In genomic region chr6:119647309-119647708, GRCh38 we compare ENCODE assay signal across 16 cellular contexts.
DNase-seq lines count a peak whose midpoint lies in the region; ATAC-seq, FAIRE-seq and TF ChIP-seq lines count a peak whose summit lies in the region.
"Had no signal": no experiment of that assay in that cellular context is flagged by ENCODE, and none has a peak within 500 bp of the region (broad histone marks: within the 10 kb centered on the region; RNA-seq: fewer than 3 reads in every experiment).

No MANE protein-coding gene starts in this region.

- H3K36me3 ChIP-seq in astrocyte (ENCODE audit: insufficient read depth, low read length) (no peaks in the 10 kb centered on the region), smooth muscle cell (ENCODE audit: low read depth) (no peaks in the 10 kb centered on the region), WERI-Rb-1 (no peaks in the 10 kb centered on the region)

- H3K27me3 Mint-ChIP-seq in astrocyte (ENCODE audit: low read depth, unreplicated experiment) = no peaks in the 10 kb centered on the region

- H3K9ac ChIP-seq in astrocyte (ENCODE audit: low read length) (no peak overlapping the region), smooth muscle cell (ENCODE audit: low read depth) (no peak overlapping the region)

- 63% methylated on average over 2 of the region's 2 CpGs for WGBS in smooth muscle cell (ENCODE audit: low lambda C conversion rate)

- H3K9me3 Mint-ChIP-seq in astrocyte (ENCODE audit: unreplicated experiment) = no peaks in the 10 kb centered on the region
- H3K9me3 Mint-ChIP-seq: H9 had no signal

- H3K4me3 ChIP-seq in astrocyte (ENCODE audit: insufficient read depth, low read depth, low read length) = no peak overlapping the region
- no peak overlapping the region for H3K4me3 ChIP-seq in fibroblast of pulmonary artery (replicated peaks; ENCODE audit: low read depth, low read length)
- no peak overlapping the region for H3K4me3 ChIP-seq in smooth muscle cell
- H3K4me3 ChIP-seq in WERI-Rb-1 (ENCODE audit: low read depth, low read length) = no peak overlapping the region

- H3F3A ChIP-seq in smooth muscle cell (ENCODE audit: low read depth) = no peaks in the 10 kb centered on the region

- DNase-seq in GM04503 (ENCODE audit: low read depth) (peak; percentile 33), astrocyte (ENCODE audit: low read depth) (peak; percentile 74), fibroblast of pulmonary artery (ENCODE audit: low read depth) (peak; percentile 22), smooth muscle cell (lab: John Stamatoyannopoulos, UW; ENCODE audit: unreplicated experiment) (no peak), urothelium cell line (ENCODE audit: low spot score) (no peak), WERI-Rb-1 (no peak)
- no peak for DNase-seq in activated CD8-positive, alpha-beta memory T cell treated with anti-CD3 and anti-CD28 coated beads, Interleukin-2, amount 50 U/mL, for 48 hours
- DNase-seq: C1 segment of cervical spinal cord, H9, NCI-H1694, NCI-H446, NCI-H748 treated with DMSO at 0.1 percent for 48 hours, Right ventricle myocardium superior had no signal

- FAIRE-seq in astrocyte (lab: Jason Lieb, UNC) (peak; percentile 64), urothelium cell line (lab: Jason Lieb, UNC) (no peak)
- FAIRE-seq: HTR-8/SVneo had no signal

- TF ChIP-seq CTCF in astrocyte (IDR thresholded peaks at IDR 0.05; ENCODE audit: insufficient read depth, low read depth, low read length) (no peak), fibroblast of pulmonary artery (IDR thresholded peaks at IDR 0.05; ENCODE audit: low read length, missing control alignments) (no peak), smooth muscle cell (IDR thresholded peaks at IDR 0.05; ENCODE audit: borderline replicate concordance, insufficient read depth, poor library complexity, severe bottlenecking) (no peak), WERI-Rb-1 (IDR thresholded peaks at IDR 0.05; ENCODE audit: low read depth, low read length) (no peak)

- H3K4me1 ChIP-seq in astrocyte (ENCODE audit: insufficient read depth, low read length) = no peaks in the 10 kb centered on the region
- no peaks in the 10 kb centered on the region for H3K4me1 ChIP-seq in smooth muscle cell (ENCODE audit: low read depth)

- no peak for ATAC-seq in HG03196 (IDR thresholded peaks at IDR 0.05; ENCODE audit: unreplicated experiment)
- ATAC-seq: Panc1 had no signal

- H4K20me1 ChIP-seq in astrocyte (ENCODE audit: insufficient read depth, low read length) = no peaks in the 10 kb centered on the region
- H4K20me1 ChIP-seq in smooth muscle cell (ENCODE audit: low read depth) = no peaks in the 10 kb centered on the region

- H3K4me3 Mint-ChIP-seq in astrocyte (ENCODE audit: unreplicated experiment) = no peak overlapping the region
- H3K4me3 Mint-ChIP-seq: H9 had no signal

- H3K9me3 ChIP-seq in astrocyte (ENCODE audit: insufficient read depth, low read depth, low read length) = no peaks in the 10 kb centered on the region
- H3K9me3 ChIP-seq in smooth muscle cell (replicated peaks; ENCODE audit: low read depth) = no peaks in the 10 kb centered on the region
- H3K9me3 ChIP-seq in WERI-Rb-1 (ENCODE audit: severe bottlenecking) = no peaks in the 10 kb centered on the region

- no peak overlapping the region for H3K4me2 ChIP-seq in astrocyte (ENCODE audit: low read length)
- H3K4me2 ChIP-seq in smooth muscle cell = peak overlapping the region; percentile 4

- no peaks in the 10 kb centered on the region for H3K4me1 Mint-ChIP-seq in astrocyte (ENCODE audit: low read depth, unreplicated experiment)
- H3K4me1 Mint-ChIP-seq: H9 had no signal

- H3K27ac Mint-ChIP-seq in astrocyte (ENCODE audit: unreplicated experiment) = no peak overlapping the region
- H3K27ac Mint-ChIP-seq: H9 had no signal

- H3K79me2 ChIP-seq in astrocyte (ENCODE audit: insufficient read depth, low read length) = no peaks in the 10 kb centered on the region
- no peaks in the 10 kb centered on the region for H3K79me2 ChIP-seq in smooth muscle cell (ENCODE audit: low read depth)

- H3K27ac ChIP-seq in astrocyte (ENCODE audit: low read depth, low read length) = no peak overlapping the region
- H3K27ac ChIP-seq in smooth muscle cell (ENCODE audit: low read depth) = no peak overlapping the region
- no peak overlapping the region for H3K27ac ChIP-seq in WERI-Rb-1

- no peaks in the 10 kb centered on the region for H3K27me3 ChIP-seq in astrocyte (ENCODE audit: insufficient read depth, low read length)
- H3K27me3 ChIP-seq in smooth muscle cell (ENCODE audit: low read depth) = no peaks in the 10 kb centered on the region
- H3K27me3 ChIP-seq in WERI-Rb-1 (ENCODE audit: insufficient read depth, low read depth, severe bottlenecking) = no peaks in the 10 kb centered on the region

- H3K36me3 Mint-ChIP-seq in astrocyte (ENCODE audit: low read depth, unreplicated experiment) = no peaks in the 10 kb centered on the region

- H2AFZ ChIP-seq in astrocyte (ENCODE audit: low read depth, low read length) = no peak overlapping the region
- peak overlapping the region; percentile 5 for H2AFZ ChIP-seq in smooth muscle cell (ENCODE audit: low read depth)

Comparison
In these comparisons a context has a peak if more than half of its experiments do, and no peak if none do; other contexts are left out.
1. DNase-seq: peak in GM04503 (single experiment), astrocyte (single experiment) and fibroblast of pulmonary artery (single experiment); none in smooth muscle cell (single experiment), urothelium cell line (single experiment), WERI-Rb-1 (single experiment) and activated CD8-positive, alpha-beta memory T cell treated with anti-CD3 and anti-CD28 coated beads, Interleukin-2, amount 50 U/mL, for 48 hours (single experiment).